17 cellular contexts compared by ENCODE assay signal in genomic region chr10:88928254-88928653, GRCh38. TPM values are rescaled to one million over a fixed set of nuclear protein-coding genes. Genes with fewer than 3 reads are reported as not detected.
DNase-seq lines count a peak whose midpoint lies in the region; ATAC-seq, FAIRE-seq and TF ChIP-seq lines count a peak whose summit lies in the region.
"Had no signal": no experiment of that assay in that cellular context is flagged by ENCODE, and none has a peak within 500 bp of the region (broad histone marks: within the 10 kb centered on the region; RNA-seq: fewer than 3 reads in every experiment).

No MANE protein-coding gene starts in this region.

- no peak overlapping the region for H2AK5ac ChIP-seq in IMR-90 (ENCODE audit: low read depth, low read length)

- H3K4me1 ChIP-seq in IMR-90 (ENCODE audit: control insufficient read depth, insufficient read depth, low read length) (peaks cover 19% of the 10 kb centered on the region), subcutaneous abdominal adipose tissue (ENCODE audit: control insufficient read depth in 5 of 5, insufficient read depth in 5 of 5, low read length in 5 of 5) (peaks cover 12 to 49% (median 43%) of the 10 kb centered on the region in 5 donors)

- ATAC-seq in IMR-90 (ENCODE audit: low read depth) = no peak
- ATAC-seq: A549, HepG2 had no signal

- H3K14ac ChIP-seq in IMR-90 (replicated peaks; ENCODE audit: low read depth, low read length) = 0 out of 2 replicates have a peak overlapping the region, but pooled peaks have one; percentile 4

- intact Hi-C loops in IMR-90 (cut with micrococcal nuclease) = no loop called here
- intact Hi-C loops in dorsolateral prefrontal cortex (cut with DNase I) = no loop called here

- H3K36me3 ChIP-seq in IMR-90 (ENCODE audit: control insufficient read depth, insufficient read depth, low read length) = peaks cover 15% of the 10 kb centered on the region
- H3K36me3 ChIP-seq in subcutaneous abdominal adipose tissue (ENCODE audit: control insufficient read depth in 5 of 5, insufficient read depth in 5 of 5, low read length in 5 of 5) = peaks cover 0 to 7% (median 0%) of the 10 kb centered on the region in 5 donors
- H3K36me3 ChIP-seq: BE2C had no signal

- no TSS peak for BruUV-seq in IMR-90 (replicated peaks; lab: Mats Ljungman, UMichigan)

- H4K20me1 ChIP-seq in IMR-90 (ENCODE audit: insufficient read depth, low read length) = peaks cover 4% of the 10 kb centered on the region; the same call in 1 of the 2 replicates

- no peaks in the 10 kb centered on the region for H3K9me3 ChIP-seq in IMR-90 (ENCODE audit: control insufficient read depth, insufficient read depth, low read length)
- no peaks in the 10 kb centered on the region for H3K9me3 ChIP-seq in subcutaneous abdominal adipose tissue (ENCODE audit: control insufficient read depth in 5 of 5, low read length in 5 of 5)
- H3K9me3 ChIP-seq: A549, BE2C had no signal

- no peak for DNase-seq in IMR-90
- peak; percentile 85 for DNase-seq in SK-N-DZ (ENCODE audit: low spot score)
- DNase-seq in dorsolateral prefrontal cortex = no peak
- DNase-seq in HTR-8/SVneo (ENCODE audit: insufficient read length, low spot score) = no peak
- no peak for DNase-seq in hepatic stellate cell (ENCODE audit: low spot score)
- DNase-seq: BE2C; CD4-positive, alpha-beta memory T cell; DMS79; GOT3; H9 had no signal

- H3K56ac ChIP-seq in IMR-90 (ENCODE audit: extremely low read depth, insufficient read depth, low read length) = no peak overlapping the region

- H3K79me1 ChIP-seq in IMR-90 (ENCODE audit: low read depth in 1 of 2, low read length in 2 of 2) = peaks cover 10 to 43% of the 10 kb centered on the region in 2 experiments; a peak in 3 of 4 replicates

- peak overlapping the region; percentile 71; the same call in 1 of the 2 replicates for H2BK120ac ChIP-seq in IMR-90 (ENCODE audit: low read depth, low read length)

- no peak overlapping the region; the same call in 2 of the 3 replicates for H2BK15ac ChIP-seq in IMR-90 (ENCODE audit: low read depth, low read length)

- no CpG with 5 or more reads among the region's 2 CpGs for WGBS in IMR-90 (ENCODE audit: extremely low coverage in 2 of 2, insufficient read length in 1 of 2), 2 experiments

- no peak overlapping the region for H4K5ac ChIP-seq in IMR-90 (ENCODE audit: low read depth, low read length)

- POLR2A ChIA-PET in IMR-90 (lab: Charles Lee; ENCODE audit: unreplicated experiment) = no interaction called here

- FAIRE-seq in HTR-8/SVneo (lab: Jason Lieb, UNC) = no peak
- FAIRE-seq: A549, GM12892, GM19239, HepG2 had no signal

- H3K27me3 ChIP-seq in IMR-90 (ENCODE audit: control insufficient read depth, insufficient read depth, low read length) (no peaks in the 10 kb centered on the region), dorsolateral prefrontal cortex (no peaks in the 10 kb centered on the region), subcutaneous abdominal adipose tissue (ENCODE audit: control insufficient read depth in 5 of 5, insufficient read depth in 4 of 5, low read length in 5 of 5) (no peaks in the 10 kb centered on the region)
- H3K27me3 ChIP-seq: BE2C had no signal

- CTCF ChIA-PET in IMR-90 (lab: Yijun Ruan, JAX) = interaction anchor here (0.6 to 0.7 kb wide), 2 partner anchors 26 to 118 kb away, joined by 3 to 6 read pairs; no protein-coding TSS in a partner anchor

- in situ Hi-C loops in IMR-90 (cut with MboI; ENCODE audit: low sequenced_read_pairs) = no loop called here

- peak overlapping the region; percentile 69; the same call in 1 of the 2 replicates for H2BK20ac ChIP-seq in IMR-90 (ENCODE audit: low read depth, low read length)

- no peak for TF ChIP-seq CTCF in IMR-90 (conservative IDR thresholded peaks at IDR 0.05; ENCODE audit: low read depth, low read length)
- no peak for TF ChIP-seq CTCF in dorsolateral prefrontal cortex (IDR thresholded peaks at IDR 0.05 in 54 of 56, conservative IDR thresholded peaks at IDR 0.05 in 2 of 56; ENCODE audit: low read depth in 1 of 56, partially characterized antibody in 56 of 56)

- H2BK5ac ChIP-seq in IMR-90 (ENCODE audit: low read depth, low read length, poor library complexity, severe bottlenecking) = peak overlapping the region; percentile 33

- no peak overlapping the region for H2AK9ac ChIP-seq in IMR-90 (replicated peaks; ENCODE audit: low read depth, low read length, poor library complexity)

- H4K91ac ChIP-seq in IMR-90 (ENCODE audit: insufficient read depth, low read depth, low read length) = no peak overlapping the region

- no peak overlapping the region for H3K4me3 ChIP-seq in IMR-90 (ENCODE audit: insufficient read depth, low read depth, low read length)
- H3K4me3 ChIP-seq in dorsolateral prefrontal cortex = no peak overlapping the region
- H3K4me3 ChIP-seq in subcutaneous abdominal adipose tissue (ENCODE audit: low read depth in 1 of 5, low read length in 5 of 5) = no peak overlapping the region
- H3K4me3 ChIP-seq: A549 had no signal

- H3K18ac ChIP-seq in IMR-90 (ENCODE audit: low read depth, low read length) = peak overlapping the region; percentile 50

- H3K27ac ChIP-seq in IMR-90 (ENCODE audit: insufficient read depth, low read length) (no peak overlapping the region; the same call in 1 of the 2 replicates), dorsolateral prefrontal cortex (peak overlapping the region in 42 of 59 donors; percentile 4 to 86 (median 71)), subcutaneous abdominal adipose tissue (ENCODE audit: low read depth, low read length) (peak overlapping the region; percentile 42)
- H3K27ac ChIP-seq: A549, C4-2B had no signal

- no peak overlapping the region for H3K4me2 ChIP-seq in IMR-90 (ENCODE audit: low read depth, low read length)
- H3K4me2 ChIP-seq: A549 had no signal

- dilution Hi-C loops in IMR-90 (cut with HindIII; ENCODE audit: low sequenced_read_pairs, unreplicated experiment) = no loop called here

- TF ChIP-seq RAD21 in IMR-90 (IDR thresholded peaks at IDR 0.05; ENCODE audit: low read length) = no peak

- H2AFZ ChIP-seq in IMR-90 (replicated peaks; ENCODE audit: low read length, poor library complexity) = no peak overlapping the region

- H3K9ac ChIP-seq in IMR-90 (ENCODE audit: low read depth, low read length) (no peak overlapping the region), subcutaneous abdominal adipose tissue (ENCODE audit: low read length in 5 of 5) (no peak overlapping the region)

- no peak overlapping the region; the same call in 1 of the 2 replicates for H3K23ac ChIP-seq in IMR-90 (ENCODE audit: low read depth, low read length)

- peaks cover 11% of the 10 kb centered on the region for H3K9me1 ChIP-seq in IMR-90 (ENCODE audit: insufficient read depth, low read length)

- no peak for TF ChIP-seq POLR2A in IMR-90 (IDR thresholded peaks at IDR 0.05; ENCODE audit: low read depth, low read length)

- no peak overlapping the region; the same call in 1 of the 2 replicates for H3K4ac ChIP-seq in IMR-90 (ENCODE audit: low read depth, low read length)

- peak overlapping the region in 1 of 2 experiments; percentile 69; a peak in 1 of 4 replicates for H4K8ac ChIP-seq in IMR-90 (ENCODE audit: low read depth in 2 of 2, low read length in 2 of 2)

TF ChIP-seq in IMR-90, 13 proteins besides CTCF, POLR2A, EP300 and RAD21 (continues in another document):
- TF ChIP-seq SMC3 (IDR thresholded peaks at IDR 0.05; ENCODE audit: low read depth, low read length) = no peak
- TF ChIP-seq BHLHE40 (IDR thresholded peaks at IDR 0.05; ENCODE audit: low read depth, low read length) = no peak
- TF ChIP-seq CHD1 (IDR thresholded peaks at IDR 0.05; ENCODE audit: low read depth, low read length) = no peak
- TF ChIP-seq RFX5 (IDR thresholded peaks at IDR 0.05; ENCODE audit: low read depth, low read length) = no peak
- no peak for TF ChIP-seq USF2 (IDR thresholded peaks at IDR 0.05; ENCODE audit: low read depth, low read length)
- TF ChIP-seq MXI1 (IDR thresholded peaks at IDR 0.05; ENCODE audit: borderline replicate concordance, low read depth, low read length) = no peak
- no peak for TF ChIP-seq RCOR1 (IDR thresholded peaks at IDR 0.05; ENCODE audit: insufficient replicate concordance, low read length)
- TF ChIP-seq NFE2L2 (IDR thresholded peaks at IDR 0.05; ENCODE audit: low read depth, low read length) = no peak
- no peak for TF ChIP-seq MAFK (IDR thresholded peaks at IDR 0.05; ENCODE audit: low read depth, low read length)
- TF ChIP-seq MAZ (IDR thresholded peaks at IDR 0.05; ENCODE audit: borderline replicate concordance, low read depth, low read length) = no peak
- TF ChIP-seq FOS (IDR thresholded peaks at IDR 0.05; ENCODE audit: low read depth, low read length) = no peak
- TF ChIP-seq CEBPB (IDR thresholded peaks at IDR 0.05; ENCODE audit: low read depth, low read length) = no peak

RNA-seq across cellular contexts. Expression of gene ACTA2, which starts 24.3 kb away (rescaled TPM):
- total RNA-seq in IMR-90 (2012; rRNA removed) = 757 and 978 TPM in 2 replicates
- polyA plus RNA-seq in IMR-90 (2012; rRNA removed) = 1,117 and 1,235 TPM in 2 replicates
- 948 and 1,147 TPM in 2 replicates for polyA plus RNA-seq in IMR-90 (2012; cell fraction: cytosol; rRNA removed)
- 396 and 625 TPM in 2 replicates for polyA plus RNA-seq in IMR-90 (2012; cell fraction: nucleus; rRNA removed; ENCODE audit: low replicate concordance)
- polyA plus RNA-seq in SK-N-DZ (2014; cell fraction: cytosol; rRNA removed) = not detected in 2 replicates
- polyA plus RNA-seq in SK-N-DZ (2014; cell fraction: nucleus; rRNA removed) = not detected in 2 replicates
- 100 to 1,000 TPM in 8 of 120 experiments, 10 to 100 TPM in 106, 1 to 10 TPM in 6; 7.4 to 523 (median 26.5) TPM for total RNA-seq in dorsolateral prefrontal cortex

RNA-seq across cellular contexts. Expression of gene STAMBPL1, which starts 48.2 kb away (rescaled TPM):
- total RNA-seq in IMR-90 (2012; rRNA removed) (28.1 and 32.8 TPM in 2 replicates), dorsolateral prefrontal cortex (10 to 100 TPM; 18.3 to 63.7 (median 43.9) TPM)
- polyA plus RNA-seq in IMR-90 (2012; rRNA removed) = 26.8 and 30.6 TPM in 2 replicates
- 10.8 and 17.7 TPM in 2 replicates for polyA plus RNA-seq in IMR-90 (2012; cell fraction: cytosol; rRNA removed)
- 41.6 and 41.8 TPM in 2 replicates for polyA plus RNA-seq in IMR-90 (2012; cell fraction: nucleus; rRNA removed; ENCODE audit: low replicate concordance)
- 23.1 and 36.5 TPM in 2 replicates for polyA plus RNA-seq in SK-N-DZ (2014; cell fraction: cytosol; rRNA removed)
- 33.0 and 40.9 TPM in 2 replicates for polyA plus RNA-seq in SK-N-DZ (2014; cell fraction: nucleus; rRNA removed)
- total RNA-seq: G401 had no signal
